In genomic region chr11:64539711-64540420, GRCh38 we compare ENCODE assay signal across 31 cellular contexts. TPM values are rescaled to one million over a fixed set of nuclear protein-coding genes. Genes with fewer than 3 reads are reported as not detected.
A peak's percentile ranks its signal among the peaks of the same experiment; 100 is the strongest.
DNase-seq lines count a peak whose midpoint lies in the region; ATAC-seq lines count a peak whose summit lies in the region.
"Had no signal": no experiment of that assay in that cellular context is flagged by ENCODE, and none has a peak within 500 bp of the region (broad histone marks: within the 10 kb centered on the region; RNA-seq: fewer than 3 reads in every experiment).

No MANE protein-coding gene starts in this region.

- intact Hi-C loops in posterior vena cava (cut with DNase I), result no loop called here

- H3K27ac Mint-ChIP-seq in activated CD8-positive, alpha-beta memory T cell treated with anti-CD3 and anti-CD28 coated beads, Interleukin-2, amount 10 ng/mL, durations not matched to agents 7 days and 5 days, result no peak overlapping the region
- H3K27ac Mint-ChIP-seq in stimulated activated naive CD8-positive, alpha-beta T cell treated with anti-CD3 and anti-CD28 coated beads, Interleukin-15, amount 100 ng/mL, for 72 hours, result no peak overlapping the region
- H3K27ac Mint-ChIP-seq: activated CD8-positive, alpha-beta T cell treated with anti-CD3 and anti-CD28 coated beads for 36 hours; activated naive CD8-positive, alpha-beta T cell treated with anti-CD3 and anti-CD28 coated beads, Interleukin-2, amount 10 ng/mL, durations not matched to agents 7 days and 5 days; CD4-positive, CD25-positive, alpha-beta regulatory T cell; immature natural killer cell; naive thymus-derived CD8-positive, alpha-beta T cell; stimulated activated naive B cell treated with anti-CD40 and anti-IgM and Interleukin-4, amounts not matched to agents 10 μg/mL and 1 μg/mL and 100 μg/mL, for 72 hours had no signal

- no peak overlapping the region for H3K4me3 Mint-ChIP-seq in activated CD8-positive, alpha-beta memory T cell treated with anti-CD3 and anti-CD28 coated beads, Interleukin-2, amount 10 ng/mL, durations not matched to agents 7 days and 5 days
- no peak overlapping the region for H3K4me3 Mint-ChIP-seq in stimulated activated naive CD8-positive, alpha-beta T cell treated with anti-CD3 and anti-CD28 coated beads, Interleukin-15, amount 100 ng/mL, for 72 hours
- H3K4me3 Mint-ChIP-seq: activated CD8-positive, alpha-beta T cell treated with anti-CD3 and anti-CD28 coated beads for 36 hours; activated naive CD8-positive, alpha-beta T cell treated with anti-CD3 and anti-CD28 coated beads, Interleukin-2, amount 10 ng/mL, durations not matched to agents 7 days and 5 days; CD4-positive, CD25-positive, alpha-beta regulatory T cell; immature natural killer cell; naive thymus-derived CD8-positive, alpha-beta T cell; stimulated activated naive B cell treated with anti-CD40 and anti-IgM and Interleukin-4, amounts not matched to agents 10 μg/mL and 1 μg/mL and 100 μg/mL, for 72 hours had no signal

- H3K27me3 Mint-ChIP-seq in activated CD8-positive, alpha-beta memory T cell treated with anti-CD3 and anti-CD28 coated beads, Interleukin-2, amount 10 ng/mL, durations not matched to agents 7 days and 5 days, result peaks cover 25% of the 10 kb centered on the region
- peaks cover 31% of the 10 kb centered on the region for H3K27me3 Mint-ChIP-seq in stimulated activated naive CD8-positive, alpha-beta T cell treated with anti-CD3 and anti-CD28 coated beads, Interleukin-15, amount 100 ng/mL, for 72 hours

- no peaks in the 10 kb centered on the region for H3K9me3 Mint-ChIP-seq in activated CD8-positive, alpha-beta memory T cell treated with anti-CD3 and anti-CD28 coated beads, Interleukin-2, amount 10 ng/mL, durations not matched to agents 7 days and 5 days (ENCODE audit: low read depth)
- no peaks in the 10 kb centered on the region for H3K9me3 Mint-ChIP-seq in stimulated activated naive CD8-positive, alpha-beta T cell treated with anti-CD3 and anti-CD28 coated beads, Interleukin-15, amount 100 ng/mL, for 72 hours
- H3K9me3 Mint-ChIP-seq: activated CD8-positive, alpha-beta T cell treated with anti-CD3 and anti-CD28 coated beads for 36 hours; activated naive CD8-positive, alpha-beta T cell treated with anti-CD3 and anti-CD28 coated beads, Interleukin-2, amount 10 ng/mL, durations not matched to agents 7 days and 5 days; CD4-positive, CD25-positive, alpha-beta regulatory T cell; immature natural killer cell had no signal

- CTCF ChIA-PET in activated CD8-positive, alpha-beta memory T cell treated with anti-CD3 and anti-CD28 coated beads, Interleukin-2, amount 10 ng/mL, durations not matched to agents 7 days and 5 days (lab: Charles Lee), result no interaction called here

- H3K4me1 Mint-ChIP-seq in activated CD8-positive, alpha-beta memory T cell treated with anti-CD3 and anti-CD28 coated beads, Interleukin-2, amount 10 ng/mL, durations not matched to agents 7 days and 5 days, result no peaks in the 10 kb centered on the region
- H3K4me1 Mint-ChIP-seq in stimulated activated naive CD8-positive, alpha-beta T cell treated with anti-CD3 and anti-CD28 coated beads, Interleukin-15, amount 100 ng/mL, for 72 hours, result peaks cover 6% of the 10 kb centered on the region
- H3K4me1 Mint-ChIP-seq: CD4-positive, CD25-positive, alpha-beta regulatory T cell had no signal

- ATAC-seq in activated CD8-positive, alpha-beta memory T cell treated with anti-CD3 and anti-CD28 coated beads, Interleukin-2, amount 10 ng/mL, durations not matched to agents 7 days and 5 days, result no peak
- no peak for ATAC-seq in stimulated activated naive CD8-positive, alpha-beta T cell treated with anti-CD3 and anti-CD28 coated beads, Interleukin-15, amount 100 ng/mL, for 72 hours
- ATAC-seq in GM21528 (IDR thresholded peaks at IDR 0.05; ENCODE audit: low FRiP score, unreplicated experiment), result no peak
- ATAC-seq: activated CD8-positive, alpha-beta T cell treated with anti-CD3 and anti-CD28 coated beads for 36 hours; esophagus mucosa; left lung; naive thymus-derived CD8-positive, alpha-beta T cell; stimulated activated naive B cell treated with anti-CD40 and anti-IgM and Interleukin-4, amounts not matched to agents 10 μg/mL and 1 μg/mL and 100 μg/mL, for 72 hours had no signal

- H3K36me3 Mint-ChIP-seq in activated CD8-positive, alpha-beta memory T cell treated with anti-CD3 and anti-CD28 coated beads, Interleukin-2, amount 10 ng/mL, durations not matched to agents 7 days and 5 days, result no peaks in the 10 kb centered on the region
- H3K36me3 Mint-ChIP-seq: activated naive CD8-positive, alpha-beta T cell treated with anti-CD3 and anti-CD28 coated beads, Interleukin-2, amount 10 ng/mL, durations not matched to agents 7 days and 5 days; CD4-positive, CD25-positive, alpha-beta regulatory T cell; immature natural killer cell; naive thymus-derived CD8-positive, alpha-beta T cell had no signal

- DNase-seq in GDM1 (lab: John Stamatoyannopoulos, UW), result peak; percentile 31
- DNase-seq in Kasumi-1 (lab: John Stamatoyannopoulos, UW), result peak; percentile 27 to 28
- peak; percentile 68 for DNase-seq in cerebellum (ENCODE audit: low spot score)
- peak; percentile 35 for DNase-seq in posterior vena cava (ENCODE audit: low spot score)
- no peak for DNase-seq in activated CD8-positive, alpha-beta memory T cell treated with anti-CD3 and anti-CD28 coated beads, Interleukin-2, amount 10 ng/mL, durations not matched to agents 7 days and 5 days
- DNase-seq in stimulated activated naive CD8-positive, alpha-beta T cell treated with anti-CD3 and anti-CD28 coated beads, Interleukin-15, amount 100 ng/mL, for 72 hours, result no peak
- no peak for DNase-seq in activated CD8-positive, alpha-beta memory T cell treated with anti-CD3 and anti-CD28 coated beads, Interleukin-2, amount 50 U/mL, for 4 hours
- DNase-seq: activated CD4-positive, CD25-positive, alpha-beta regulatory T cell treated with anti-CD3 and anti-CD28 coated beads, Interleukin-2, amount 50 U/mL, for 72 hours; activated CD8-positive, alpha-beta T cell treated with anti-CD3 and anti-CD28 coated beads for 36 hours; activated effector memory CD4-positive, alpha-beta T cell treated with anti-CD3 and anti-CD28 coated beads, Interleukin-2, amount 50 U/mL, for 16 hours; activated naive CD8-positive, alpha-beta T cell treated with anti-CD3 and anti-CD28 coated beads, Interleukin-2, amount 10 ng/mL, durations not matched to agents 7 days and 5 days; brain microvascular endothelial cell; CD4-positive, CD25-positive, alpha-beta regulatory T cell; effector CD8-positive, alpha-beta T cell; GOT3; hippocampal formation; immature natural killer cell; midbrain; NCI-H1105; NCI-H2029 treated with DMSO at 0.1 percent for 48 hours; SHP77; stimulated activated CD4-positive, alpha-beta T cell treated with anti-CD3 and anti-CD28 coated beads, Interleukin-4, amount 100 ng/mL, for 24 hours; stimulated activated naive B cell treated with anti-CD40 and anti-IgM and Interleukin-4, amounts not matched to agents 10 μg/mL and 1 μg/mL and 100 μg/mL, for 72 hours; SW 1271 had no signal

RNA-seq across cellular contexts. Expression of gene SLC22A11, which starts 15.9 kb away (rescaled TPM):
- not detected for total RNA-seq in cerebellum
- total RNA-seq in posterior vena cava, result under 1 TPM; 0.28 to 0.29 TPM
- total RNA-seq in activated CD8-positive, alpha-beta memory T cell treated with anti-CD3 and anti-CD28 coated beads, Interleukin-2, amount 10 ng/mL, durations not matched to agents 7 days and 5 days, result not detected
- total RNA-seq: activated CD8-positive, alpha-beta T cell treated with anti-CD3 and anti-CD28 coated beads for 36 hours; activated naive CD8-positive, alpha-beta T cell treated with anti-CD3 and anti-CD28 coated beads, Interleukin-2, amount 10 ng/mL, durations not matched to agents 7 days and 5 days; CD4-positive, CD25-positive, alpha-beta regulatory T cell; esophagus mucosa; frontal cortex; left lung; naive thymus-derived CD8-positive, alpha-beta T cell; osteoblast had no signal

RNA-seq across cellular contexts. Expression of gene SLC22A12, which starts 51.2 kb away (rescaled TPM):
- total RNA-seq in cerebellum (not detected), posterior vena cava (not detected)
- total RNA-seq in activated CD8-positive, alpha-beta memory T cell treated with anti-CD3 and anti-CD28 coated beads, Interleukin-2, amount 10 ng/mL, durations not matched to agents 7 days and 5 days, result not detected
- total RNA-seq: activated CD8-positive, alpha-beta T cell treated with anti-CD3 and anti-CD28 coated beads for 36 hours; activated naive CD8-positive, alpha-beta T cell treated with anti-CD3 and anti-CD28 coated beads, Interleukin-2, amount 10 ng/mL, durations not matched to agents 7 days and 5 days; CD4-positive, CD25-positive, alpha-beta regulatory T cell; esophagus mucosa; frontal cortex; left lung; naive thymus-derived CD8-positive, alpha-beta T cell; NCI-H460; osteoblast had no signal

Comparison
In these comparisons a context has a peak if more than half of its experiments do, and no peak if none do; other contexts are left out.
1. DNase-seq: peak in GDM1 (single experiment), Kasumi-1 (2 of 2), cerebellum (single experiment) and posterior vena cava (single experiment); none in activated CD8-positive, alpha-beta memory T cell treated with anti-CD3 and anti-CD28 coated beads, Interleukin-2, amount 10 ng/mL, durations not matched to agents 7 days and 5 days (single experiment), stimulated activated naive CD8-positive, alpha-beta T cell treated with anti-CD3 and anti-CD28 coated beads, Interleukin-15, amount 100 ng/mL, for 72 hours (0 of 2) and activated CD8-positive, alpha-beta memory T cell treated with anti-CD3 and anti-CD28 coated beads, Interleukin-2, amount 50 U/mL, for 4 hours (single experiment).